8 cellular contexts compared by ENCODE assay signal in genomic region chr19:662207-662961, GRCh38. TPM values are rescaled to one million over a fixed set of nuclear protein-coding genes. Genes with fewer than 3 reads are reported as not detected.
DNase-seq lines count a peak whose midpoint lies in the region; ATAC-seq and TF ChIP-seq lines count a peak whose summit lies in the region.

No MANE protein-coding gene starts in this region.

- DNase-seq in GM12865 (ENCODE audit: low read depth), result peak; percentile 80
- DNase-seq in RWPE1 (ENCODE audit: low spot score), result peak; percentile 45
- peak in 1 of 2 donors; percentile 73 for DNase-seq in activated naive CD4-positive, alpha-beta T cell treated with anti-CD3 and anti-CD28 coated beads, Interleukin-2, amount 50 U/mL, for 72 hours (ENCODE audit: low spot score in 2 of 2)
- DNase-seq in iPS DF 6.9 (ENCODE audit: low read depth, low spot score), result no peak
- peak; percentile 50 to 60 (median 52) for DNase-seq in stimulated activated CD4-positive, alpha-beta T cell treated with anti-CD3 and anti-CD28 coated beads, Interleukin-12 subunit alpha, Interleukin-12 subunit beta, amount 100 ng/mL, for 48 hours (ENCODE audit: low read depth in 2 of 3, low spot score in 1 of 3)
- no peak for DNase-seq in T1000 (lab: John Stamatoyannopoulos, UW)
- no peak for DNase-seq in islet precursor cell

- H3K27ac ChIP-seq in RWPE1 (peak overlapping the region; percentile 99), iPS DF 6.9 (ENCODE audit: low read length) (no peak overlapping the region)

- H3K36me3 Mint-ChIP-seq in activated naive CD4-positive, alpha-beta T cell treated with anti-CD3 and anti-CD28 coated beads, Interleukin-2, amount 50 U/mL, for 72 hours, result peaks cover 18 to 19% of the 10 kb centered on the region in 2 donors

- no peak for TF ChIP-seq CTCF in GM12865 (IDR thresholded peaks at IDR 0.05; ENCODE audit: insufficient read depth, low read depth, low read length, missing control alignments)
- TF ChIP-seq CTCF in RWPE1 (conservative IDR thresholded peaks at IDR 0.05; ENCODE audit: low read depth), result no peak

- H3K9me3 ChIP-seq in iPS DF 6.9 (ENCODE audit: control insufficient read depth, insufficient read depth, low read length), result no peaks in the 10 kb centered on the region

- POLR2A ChIA-PET in RWPE1 (lab: Yijun Ruan, JAX; ENCODE audit: low non-redundant PET), result no interaction called here

- peak; percentile 22 for ATAC-seq in HG02759 (IDR thresholded peaks at IDR 0.05; ENCODE audit: unreplicated experiment)
- peak; percentile 23 to 47 for ATAC-seq in activated naive CD4-positive, alpha-beta T cell treated with anti-CD3 and anti-CD28 coated beads, Interleukin-2, amount 50 U/mL, for 72 hours

- peaks cover 2% of the 10 kb centered on the region; the same call in 1 of the 2 replicates for H3K4me1 ChIP-seq in iPS DF 6.9 (ENCODE audit: control insufficient read depth, insufficient read depth, low read length)

- no peaks in the 10 kb centered on the region for H3K9me3 Mint-ChIP-seq in activated naive CD4-positive, alpha-beta T cell treated with anti-CD3 and anti-CD28 coated beads, Interleukin-2, amount 50 U/mL, for 72 hours

- H3K4me3 ChIP-seq in GM12865 (ENCODE audit: low read depth, low read length) (peak overlapping the region; percentile 85), iPS DF 6.9 (ENCODE audit: low read length) (peak overlapping the region; percentile 93)

- H3K27ac Mint-ChIP-seq in activated naive CD4-positive, alpha-beta T cell treated with anti-CD3 and anti-CD28 coated beads, Interleukin-2, amount 50 U/mL, for 72 hours, result peak overlapping the region; percentile 98

- no CpG with 5 or more reads among the region's 81 CpGs for WGBS in iPS DF 6.9 (ENCODE audit: insufficient coverage, insufficient read length)

- no peaks in the 10 kb centered on the region; the same call in 1 of the 2 replicates for H3K36me3 ChIP-seq in iPS DF 6.9 (ENCODE audit: control insufficient read depth, insufficient read depth, low read length)

- CTCF ChIA-PET in RWPE1 (lab: Yijun Ruan, JAX), result interaction anchor here (1.7 kb wide), 1 partner anchor 72 kb away, joined by 7 read pairs; no protein-coding TSS in a partner anchor

- H3K27me3 ChIP-seq in iPS DF 6.9 (ENCODE audit: control insufficient read depth, insufficient read depth, low read length), result no peaks in the 10 kb centered on the region

RNA-seq across cellular contexts. Expression of gene RNF126, which starts 0.6 kb away (rescaled TPM):
- 10 to 100 TPM; 69.6 to 98.7 TPM for total RNA-seq in activated naive CD4-positive, alpha-beta T cell treated with anti-CD3 and anti-CD28 coated beads, Interleukin-2, amount 50 U/mL, for 72 hours

RNA-seq across cellular contexts. Expression of gene FSTL3, which starts 13.8 kb away (rescaled TPM):
- 10 to 100 TPM in 1 of 2 donors, 1 to 10 TPM in 1; 4.1 to 10.1 TPM for total RNA-seq in activated naive CD4-positive, alpha-beta T cell treated with anti-CD3 and anti-CD28 coated beads, Interleukin-2, amount 50 U/mL, for 72 hours

RNA-seq across cellular contexts. Expression of gene FGF22, which starts 22.7 kb away (rescaled TPM):
- not detected for total RNA-seq in activated naive CD4-positive, alpha-beta T cell treated with anti-CD3 and anti-CD28 coated beads, Interleukin-2, amount 50 U/mL, for 72 hours

RNA-seq across cellular contexts. Expression of gene POLRMT, which starts 29.0 kb away (rescaled TPM):
- total RNA-seq in activated naive CD4-positive, alpha-beta T cell treated with anti-CD3 and anti-CD28 coated beads, Interleukin-2, amount 50 U/mL, for 72 hours, result 10 to 100 TPM; 47.0 to 57.7 TPM

RNA-seq across cellular contexts. Expression of gene PRSS57, which starts 32.9 kb away (rescaled TPM):
- not detected for total RNA-seq in activated naive CD4-positive, alpha-beta T cell treated with anti-CD3 and anti-CD28 coated beads, Interleukin-2, amount 50 U/mL, for 72 hours

Comparison
In these comparisons a context has a peak if more than half of its experiments do, and no peak if none do; other contexts are left out.
1. DNase-seq: peak in GM12865 (single experiment), RWPE1 (single experiment) and stimulated activated CD4-positive, alpha-beta T cell treated with anti-CD3 and anti-CD28 coated beads, Interleukin-12 subunit alpha, Interleukin-12 subunit beta, amount 100 ng/mL, for 48 hours (3 of 3); none in iPS DF 6.9 (single experiment), T1000 (single experiment) and islet precursor cell (single experiment).